In genomic region chr19:16444273-16444597, GRCh38 we compare ENCODE assay signal across 17 cellular contexts. TPM values are rescaled to one million over a fixed set of nuclear protein-coding genes. Genes with fewer than 3 reads are reported as not detected.
A peak's percentile ranks its signal among the peaks of the same experiment; 100 is the strongest.
DNase-seq lines count a peak whose midpoint lies in the region; ATAC-seq and TF ChIP-seq lines count a peak whose summit lies in the region.
"Had no signal": no experiment of that assay in that cellular context is flagged by ENCODE, and none has a peak within 500 bp of the region (broad histone marks: within the 10 kb centered on the region; RNA-seq: fewer than 3 reads in every experiment).

No MANE protein-coding gene starts in this region.

- no peaks in the 10 kb centered on the region for H3K27me3 ChIP-seq in CD8-positive, alpha-beta memory T cell (ENCODE audit: insufficient read depth, low read length, poor library complexity, severe bottlenecking)
- H3K27me3 ChIP-seq in Karpas-422 (ENCODE audit: low read length) (no peaks in the 10 kb centered on the region), neural progenitor cell (no peaks in the 10 kb centered on the region)
- H3K27me3 ChIP-seq: breast epithelium, foreskin keratinocyte had no signal

- no peaks in the 10 kb centered on the region for H3K36me3 ChIP-seq in CD8-positive, alpha-beta memory T cell (ENCODE audit: insufficient read depth, low read length)
- peaks cover 11% of the 10 kb centered on the region; the same call in 1 of the 2 replicates for H3K36me3 ChIP-seq in Karpas-422 (ENCODE audit: insufficient read depth, low read length)
- no peaks in the 10 kb centered on the region for H3K36me3 ChIP-seq in neural progenitor cell
- H3K36me3 ChIP-seq: breast epithelium had no signal

- H3K27ac ChIP-seq in CD8-positive, alpha-beta memory T cell (ENCODE audit: low read depth, low read length): no peak overlapping the region
- H3K27ac ChIP-seq in Karpas-422 (ENCODE audit: low read length): peak overlapping the region; percentile 99
- H3K27ac ChIP-seq in neural progenitor cell: no peak overlapping the region
- H3K27ac ChIP-seq: breast epithelium, C4-2B, foreskin keratinocyte, parathyroid adenoma had no signal

- no peak overlapping the region for H2AFZ ChIP-seq in Karpas-422 (ENCODE audit: low read length)
- H2AFZ ChIP-seq in neural progenitor cell (replicated peaks): no peak overlapping the region
- H2AFZ ChIP-seq: parathyroid adenoma had no signal

- ATAC-seq in GM18519 (IDR thresholded peaks at IDR 0.05; ENCODE audit: low FRiP score, unreplicated experiment) (no peak), HG02981 (IDR thresholded peaks at IDR 0.05; ENCODE audit: unreplicated experiment) (no peak)
- ATAC-seq: foreskin keratinocyte had no signal

- TF ChIP-seq CTCF in neural progenitor cell (IDR thresholded peaks at IDR 0.05): no peak

- H3K4me1 Mint-ChIP-seq in CD8-positive, alpha-beta memory T cell: peaks cover 47 to 62% (median 61%) of the 10 kb centered on the region in 3 donors
- H3K4me1 Mint-ChIP-seq in activated naive CD8-positive, alpha-beta T cell treated with anti-CD3 and anti-CD28 coated beads for 36 hours: peaks cover 45% of the 10 kb centered on the region
- peaks cover 46% of the 10 kb centered on the region for H3K4me1 Mint-ChIP-seq in neural progenitor cell

- peaks cover 37% of the 10 kb centered on the region for H3K4me1 ChIP-seq in CD8-positive, alpha-beta memory T cell (ENCODE audit: insufficient read depth, low read length)
- H3K4me1 ChIP-seq in Karpas-422 (ENCODE audit: low read length) (peaks cover 78% of the 10 kb centered on the region), neural progenitor cell (peaks cover 25% of the 10 kb centered on the region)
- H3K4me1 ChIP-seq: foreskin keratinocyte had no signal

- no peaks in the 10 kb centered on the region for H3K9me3 Mint-ChIP-seq in CD8-positive, alpha-beta memory T cell
- peaks cover 2% of the 10 kb centered on the region for H3K9me3 Mint-ChIP-seq in activated naive CD8-positive, alpha-beta T cell treated with anti-CD3 and anti-CD28 coated beads for 36 hours
- H3K9me3 Mint-ChIP-seq in neural progenitor cell: no peaks in the 10 kb centered on the region

- DNase-seq in CD8-positive, alpha-beta memory T cell: no peak
- DNase-seq in Karpas-422: peak; percentile 80
- no peak for DNase-seq in activated naive CD8-positive, alpha-beta T cell treated with anti-CD3 and anti-CD28 coated beads for 36 hours
- no peak for DNase-seq in neural progenitor cell (ENCODE audit: low spot score)
- DNase-seq in putamen (ENCODE audit: low spot score): no peak
- DNase-seq: activated gamma-delta T cell; foreskin keratinocyte; midbrain; NCI-H1436 treated with DMSO at 0.1 percent for 48 hours; NCI-H524; stimulated activated CD4-positive, alpha-beta T cell treated with anti-CD3 and anti-CD28 coated beads, Interleukin-15, amount 100 ng/mL, for 24 hours; T-helper 9 cell had no signal

- no peaks in the 10 kb centered on the region for H3K9me3 ChIP-seq in CD8-positive, alpha-beta memory T cell (ENCODE audit: low read length)
- H3K9me3 ChIP-seq in Karpas-422 (ENCODE audit: low read length) (no peaks in the 10 kb centered on the region), neural progenitor cell (ENCODE audit: low read depth) (no peaks in the 10 kb centered on the region)
- H3K9me3 ChIP-seq: breast epithelium had no signal

- H3K9ac ChIP-seq in Karpas-422 (ENCODE audit: low read length) (peak overlapping the region; percentile 86), neural progenitor cell (no peak overlapping the region)
- H3K9ac ChIP-seq: parathyroid adenoma had no signal

- H4K20me1 ChIP-seq in Karpas-422 (ENCODE audit: insufficient read depth, low read depth, low read length): no peaks in the 10 kb centered on the region; the same call in 1 of the 2 replicates
- peaks cover 87% of the 10 kb centered on the region for H4K20me1 ChIP-seq in neural progenitor cell (ENCODE audit: low read depth)

- POLR2A ChIA-PET in CD8-positive, alpha-beta memory T cell (lab: Charles Lee): no interaction called here

- H3K79me2 ChIP-seq in Karpas-422 (ENCODE audit: low read length) (peaks cover 39% of the 10 kb centered on the region), neural progenitor cell (ENCODE audit: low read depth) (peaks cover 91% of the 10 kb centered on the region)

- H3F3A ChIP-seq in neural progenitor cell (ENCODE audit: low read depth): peaks cover 18% of the 10 kb centered on the region

- CTCF ChIA-PET in CD8-positive, alpha-beta memory T cell (lab: Charles Lee): no interaction called here

- H3K4me3 ChIP-seq in CD8-positive, alpha-beta memory T cell (ENCODE audit: low read length): no peak overlapping the region
- H3K4me3 ChIP-seq in Karpas-422 (ENCODE audit: low read length) (peak overlapping the region; percentile 39; the same call in 1 of the 2 replicates), neural progenitor cell (no peak overlapping the region)
- H3K4me3 ChIP-seq: breast epithelium had no signal

- peak overlapping the region; percentile 73 for H3K4me2 ChIP-seq in Karpas-422 (ENCODE audit: low read depth, low read length, poor library complexity, severe bottlenecking)
- no peak overlapping the region for H3K4me2 ChIP-seq in neural progenitor cell

- no peaks in the 10 kb centered on the region for H3K27me3 Mint-ChIP-seq in CD8-positive, alpha-beta memory T cell
- H3K27me3 Mint-ChIP-seq in activated naive CD8-positive, alpha-beta T cell treated with anti-CD3 and anti-CD28 coated beads for 36 hours: no peaks in the 10 kb centered on the region
- H3K27me3 Mint-ChIP-seq in neural progenitor cell (ENCODE audit: insufficient read depth, low read depth): peaks cover 3% of the 10 kb centered on the region

- H3K4me3 Mint-ChIP-seq in CD8-positive, alpha-beta memory T cell: peak overlapping the region in 1 of 7 donors; percentile 21
- no peak overlapping the region for H3K4me3 Mint-ChIP-seq in activated naive CD8-positive, alpha-beta T cell treated with anti-CD3 and anti-CD28 coated beads for 36 hours
- peak overlapping the region; percentile 42 for H3K4me3 Mint-ChIP-seq in neural progenitor cell

- peaks cover 0 to 42% (median 4%) of the 10 kb centered on the region in 3 donors for H3K36me3 Mint-ChIP-seq in CD8-positive, alpha-beta memory T cell
- peaks cover 6% of the 10 kb centered on the region for H3K36me3 Mint-ChIP-seq in activated naive CD8-positive, alpha-beta T cell treated with anti-CD3 and anti-CD28 coated beads for 36 hours
- H3K36me3 Mint-ChIP-seq in neural progenitor cell: peaks cover 6% of the 10 kb centered on the region

- no peaks in the 10 kb centered on the region for H3K9me2 ChIP-seq in Karpas-422 (replicated peaks; ENCODE audit: insufficient read depth, low read length)

- H3K27ac Mint-ChIP-seq in CD8-positive, alpha-beta memory T cell: peak overlapping the region in 7 of 8 donors; percentile 10 to 84 (median 64)
- peak overlapping the region; percentile 64 for H3K27ac Mint-ChIP-seq in activated naive CD8-positive, alpha-beta T cell treated with anti-CD3 and anti-CD28 coated beads for 36 hours
- peak overlapping the region; percentile 43 for H3K27ac Mint-ChIP-seq in neural progenitor cell

RNA-seq across cellular contexts. Expression of gene EPS15L1, which starts 27.5 kb away (rescaled TPM):
- 10 to 100 TPM; 31.7 to 34.7 TPM for total RNA-seq in CD8-positive, alpha-beta memory T cell
- 12.1 TPM for polyA plus RNA-seq in CD8-positive, alpha-beta memory T cell
- 35.9 and 65.5 TPM in 2 replicates for total RNA-seq in Karpas-422 (2014; rRNA removed; shearing (Covaris generic); ENCODE audit: low replicate concordance)
- total RNA-seq in activated naive CD8-positive, alpha-beta T cell treated with anti-CD3 and anti-CD28 coated beads for 36 hours: 10 to 100 TPM; 25.1 to 25.8 TPM
- total RNA-seq in neural progenitor cell (ENCODE audit: low replicate concordance): 15.8 and 24.4 TPM in 2 replicates

RNA-seq across cellular contexts. Expression of gene CALR3, which starts 51.7 kb away (rescaled TPM):
- total RNA-seq in CD8-positive, alpha-beta memory T cell: not detected
- polyA plus RNA-seq in CD8-positive, alpha-beta memory T cell: not detected
- total RNA-seq in Karpas-422 (2014; rRNA removed; shearing (Covaris generic); ENCODE audit: low replicate concordance): 0.71 TPM in 1 of 2 replicates, not detected in the other
- total RNA-seq in activated naive CD8-positive, alpha-beta T cell treated with anti-CD3 and anti-CD28 coated beads for 36 hours: under 1 TPM in 1 of 2 experiments, not detected in 1; 0.16 TPM
- 0.09 and 2.0 TPM in 2 replicates for total RNA-seq in neural progenitor cell (ENCODE audit: low replicate concordance)
- total RNA-seq: breast epithelium, foreskin keratinocyte had no signal

RNA-seq across cellular contexts. Expression of gene C19orf44, which starts 52.0 kb away (rescaled TPM):
- 1 to 10 TPM; 5.1 to 5.4 TPM for total RNA-seq in CD8-positive, alpha-beta memory T cell
- 1.3 TPM for polyA plus RNA-seq in CD8-positive, alpha-beta memory T cell
- total RNA-seq in Karpas-422 (2014; rRNA removed; shearing (Covaris generic); ENCODE audit: low replicate concordance): 4.7 and 15.1 TPM in 2 replicates
- 1 to 10 TPM; 2.7 to 3.0 TPM for total RNA-seq in activated naive CD8-positive, alpha-beta T cell treated with anti-CD3 and anti-CD28 coated beads for 36 hours
- total RNA-seq in neural progenitor cell (ENCODE audit: low replicate concordance): 10.9 and 13.2 TPM in 2 replicates
